ENCODE assay signal across 1 cellular context in genomic region chr11:119381186-119381988, GRCh38.
TF ChIP-seq lines count a peak whose summit lies in the region.

Gene USP2, minus strand, starts transcription at chr11:119381690. Its CDS starts 8,210 bp downstream, at chr11:119373480.

TF ChIP-seq in K562, 482 proteins besides CTCF, POLR2A, EP300 and RAD21 (continued from another document):
- TF ChIP-seq CTCFL (IDR thresholded peaks at IDR 0.05; ENCODE audit: borderline replicate concordance, insufficient read depth, low read depth, low read length, poor library complexity, severe bottlenecking) (peak; percentile 82), DACH1 (IDR thresholded peaks at IDR 0.05; ENCODE audit: partially characterized antibody) (peak; percentile 64), GTF2E2 (tag; IDR thresholded peaks at IDR 0.05) (no peak), SIX5 (IDR thresholded peaks at IDR 0.05; ENCODE audit: borderline replicate concordance in 1 of 2, insufficient read depth in 1 of 2, low read depth in 1 of 2, low read length in 2 of 2) (no peak), CREB1 (IDR thresholded peaks at IDR 0.05) (peak; percentile 96), CREB1 (CRISPR knock-in tag; IDR thresholded peaks at IDR 0.05) (peak; percentile 97), ZNF76 (CRISPR knock-in tag; IDR thresholded peaks at IDR 0.05; ENCODE audit: borderline replicate concordance) (no peak), ILK (tag; IDR thresholded peaks at IDR 0.05; ENCODE audit: borderline replicate concordance, low read depth) (no peak), HES1 (IDR thresholded peaks at IDR 0.05; ENCODE audit: low read depth) (no peak), DEAF1 (CRISPR knock-in tag; IDR thresholded peaks at IDR 0.05) (peak; percentile 55), RAD51 (IDR thresholded peaks at IDR 0.05; ENCODE audit: borderline replicate concordance, low read depth) (peak; percentile 53; the same call in 1 of the 2 replicates), KLF1 (tag; IDR thresholded peaks at IDR 0.05) (peak; percentile 65; the same call in 1 of the 2 replicates), FOXM1 (IDR thresholded peaks at IDR 0.05; ENCODE audit: low read depth) (no peak), FOXM1 (CRISPR knock-in tag; IDR thresholded peaks at IDR 0.05; ENCODE audit: low read depth) (0 out of 2 replicates have a peak, but pooled peaks have one; percentile 52), LEF1 (IDR thresholded peaks at IDR 0.05) (peak; percentile 60), ZNF589 (CRISPR knock-in tag; IDR thresholded peaks at IDR 0.05; ENCODE audit: low read depth) (no peak)
- TF ChIP-seq, protein P1, sequence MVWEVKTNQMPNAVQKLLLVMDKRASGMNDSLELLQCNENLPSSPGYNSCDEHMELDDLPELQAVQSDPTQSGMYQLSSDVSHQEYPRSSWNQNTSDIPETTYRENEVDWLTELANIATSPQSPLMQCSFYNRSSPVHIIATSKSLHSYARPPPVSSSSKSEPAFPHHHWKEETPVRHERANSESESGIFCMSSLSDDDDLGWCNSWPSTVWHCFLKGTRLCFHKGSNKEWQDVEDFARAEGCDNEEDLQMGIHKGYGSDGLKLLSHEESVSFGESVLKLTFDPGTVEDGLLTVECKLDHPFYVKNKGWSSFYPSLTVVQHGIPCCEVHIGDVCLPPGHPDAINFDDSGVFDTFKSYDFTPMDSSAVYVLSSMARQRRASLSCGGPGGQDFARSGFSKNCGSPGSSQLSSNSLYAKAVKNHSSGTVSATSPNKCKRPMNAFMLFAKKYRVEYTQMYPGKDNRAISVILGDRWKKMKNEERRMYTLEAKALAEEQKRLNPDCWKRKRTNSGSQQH (CRISPR knock-in tag; IDR thresholded peaks at IDR 0.05): no peak
- TF ChIP-seq, protein P2, sequence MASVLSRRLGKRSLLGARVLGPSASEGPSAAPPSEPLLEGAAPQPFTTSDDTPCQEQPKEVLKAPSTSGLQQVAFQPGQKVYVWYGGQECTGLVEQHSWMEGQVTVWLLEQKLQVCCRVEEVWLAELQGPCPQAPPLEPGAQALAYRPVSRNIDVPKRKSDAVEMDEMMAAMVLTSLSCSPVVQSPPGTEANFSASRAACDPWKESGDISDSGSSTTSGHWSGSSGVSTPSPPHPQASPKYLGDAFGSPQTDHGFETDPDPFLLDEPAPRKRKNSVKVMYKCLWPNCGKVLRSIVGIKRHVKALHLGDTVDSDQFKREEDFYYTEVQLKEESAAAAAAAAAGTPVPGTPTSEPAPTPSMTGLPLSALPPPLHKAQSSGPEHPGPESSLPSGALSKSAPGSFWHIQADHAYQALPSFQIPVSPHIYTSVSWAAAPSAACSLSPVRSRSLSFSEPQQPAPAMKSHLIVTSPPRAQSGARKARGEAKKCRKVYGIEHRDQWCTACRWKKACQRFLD (CRISPR knock-in tag; IDR thresholded peaks at IDR 0.05): peak; percentile 73
- TF ChIP-seq, protein P3, sequence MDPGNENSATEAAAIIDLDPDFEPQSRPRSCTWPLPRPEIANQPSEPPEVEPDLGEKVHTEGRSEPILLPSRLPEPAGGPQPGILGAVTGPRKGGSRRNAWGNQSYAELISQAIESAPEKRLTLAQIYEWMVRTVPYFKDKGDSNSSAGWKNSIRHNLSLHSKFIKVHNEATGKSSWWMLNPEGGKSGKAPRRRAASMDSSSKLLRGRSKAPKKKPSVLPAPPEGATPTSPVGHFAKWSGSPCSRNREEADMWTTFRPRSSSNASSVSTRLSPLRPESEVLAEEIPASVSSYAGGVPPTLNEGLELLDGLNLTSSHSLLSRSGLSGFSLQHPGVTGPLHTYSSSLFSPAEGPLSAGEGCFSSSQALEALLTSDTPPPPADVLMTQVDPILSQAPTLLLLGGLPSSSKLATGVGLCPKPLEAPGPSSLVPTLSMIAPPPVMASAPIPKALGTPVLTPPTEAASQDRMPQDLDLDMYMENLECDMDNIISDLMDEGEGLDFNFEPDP (CRISPR knock-in tag; IDR thresholded peaks at IDR 0.05): no peak
